In the genomic region with DNA sequence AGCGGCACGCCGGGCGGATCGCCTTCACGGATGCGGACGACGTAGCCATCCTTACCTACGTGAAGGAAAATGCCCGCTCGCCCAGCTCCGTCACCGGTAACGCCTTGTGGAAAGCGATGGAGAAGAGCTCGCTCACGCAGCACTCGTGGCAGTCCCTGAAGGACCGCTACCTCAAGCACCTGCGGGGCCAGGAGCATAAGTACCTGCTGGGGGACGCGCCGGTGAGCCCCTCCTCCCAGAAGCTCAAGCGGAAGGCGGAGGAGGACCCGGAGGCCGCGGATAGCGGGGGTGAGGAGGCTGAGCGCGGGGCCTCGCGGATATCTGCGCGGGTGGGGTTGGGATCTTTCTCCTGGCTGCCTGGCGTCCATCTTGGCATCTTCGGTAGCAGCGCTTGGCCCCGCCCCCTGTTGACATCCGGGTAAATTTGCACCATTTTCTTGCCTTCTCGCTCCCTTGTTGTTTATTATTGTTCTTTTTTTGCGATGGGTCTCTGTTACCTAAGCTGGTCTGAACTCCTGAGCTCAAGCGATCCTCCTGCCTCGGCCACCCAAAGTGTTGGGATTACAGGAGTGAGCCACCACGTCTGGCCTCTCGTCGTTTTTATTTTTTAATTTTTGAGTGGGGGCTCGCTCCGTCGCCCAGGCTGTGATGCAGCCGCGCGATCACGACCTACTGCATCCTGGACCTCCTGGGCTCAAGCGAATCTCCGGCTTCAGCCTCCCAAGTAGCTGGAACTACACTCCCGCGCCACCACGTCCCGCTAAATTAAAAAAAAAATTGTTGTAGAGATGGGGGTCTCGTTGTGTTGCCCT, we compare ENCODE assay signal across 8 cellular contexts. TPM values are rescaled to one million over a fixed set of nuclear protein-coding genes. Genes with fewer than 3 reads are reported as not detected.
A peak's percentile ranks its signal among the peaks of the same experiment; 100 is the strongest.
DNase-seq lines count a peak whose midpoint lies in the region; ATAC-seq and TF ChIP-seq lines count a peak whose summit lies in the region.

No MANE protein-coding gene starts in this region.

- intact Hi-C loops in right lobe of liver (cut with DNase I), result no loop called here

- DNase-seq in AML-193 (lab: John Stamatoyannopoulos, UW) (peak; percentile 57 to 58), NCI-H526 (lab: John Stamatoyannopoulos, UW) (peak; percentile 58 to 77), dermis blood vessel endothelial cell (peak; percentile 86), right lobe of liver (peak; percentile 83 to 85 (median 84))
- peak; percentile 69 to 76 for DNase-seq in activated CD4-positive, alpha-beta T cell treated with anti-CD3 and anti-CD28 coated beads, Interleukin-2, amount 50 U/mL, for 24 hours (ENCODE audit: low read depth in 1 of 2, low spot score in 1 of 2)
- DNase-seq in stimulated activated CD4-positive, alpha-beta T cell treated with anti-CD3 and anti-CD28 coated beads, Interleukin-4, amount 100 ng/mL, for 24 hours, result peak; percentile 88

- H3K4me3 ChIP-seq in right lobe of liver, result peak overlapping the region; percentile 95 to 98 (median 98)

- H3K27me3 ChIP-seq in right lobe of liver, result no peaks in the 10 kb centered on the region

- H3K4me1 ChIP-seq in right lobe of liver, result peaks cover 0 to 48% (median 18%) of the 10 kb centered on the region in 4 donors

- H3K36me3 ChIP-seq in right lobe of liver, result peaks cover 0 to 17% (median 0%) of the 10 kb centered on the region in 4 donors

- ATAC-seq in GM19035 (IDR thresholded peaks at IDR 0.05; ENCODE audit: unreplicated experiment), result peak; percentile 40
- peak; percentile 35 for ATAC-seq in HG03280 (IDR thresholded peaks at IDR 0.05; ENCODE audit: unreplicated experiment)
- peak; percentile 58 to 67 (median 64) for ATAC-seq in right lobe of liver

- WGBS in right lobe of liver (ENCODE audit: insufficient coverage, low coverage, low lambda C conversion rate, missing lambda C conversion rate), result 0% methylated on average over 35 of the region's 62 CpGs

- peak overlapping the region; percentile 92 to 98 (median 95) for H3K27ac ChIP-seq in right lobe of liver

- H3K9me3 ChIP-seq in right lobe of liver, result no peaks in the 10 kb centered on the region

- no peak for TF ChIP-seq POLR2A in right lobe of liver (IDR thresholded peaks at IDR 0.05)

- TF ChIP-seq CTCF in right lobe of liver (IDR thresholded peaks at IDR 0.05), result no peak

RNA-seq across cellular contexts. Expression of a gene that starts 0.9 kb away (rescaled TPM):
- total RNA-seq in dermis blood vessel endothelial cell (54.4 and 66.4 TPM in 2 replicates), right lobe of liver (10 to 100 TPM; 16.0 to 25.1 (median 23.2) TPM)

RNA-seq across cellular contexts. Expression of a gene that starts 1.0 kb away (rescaled TPM):
- total RNA-seq in dermis blood vessel endothelial cell, result 184 and 218 TPM in 2 replicates
- 10 to 100 TPM; 40.0 to 85.0 (median 53.8) TPM for total RNA-seq in right lobe of liver

RNA-seq across cellular contexts. Expression of a gene that starts 25.4 kb away (rescaled TPM):
- 99.0 and 104 TPM in 2 replicates for total RNA-seq in dermis blood vessel endothelial cell
- total RNA-seq in right lobe of liver, result 10 to 100 TPM; 17.7 to 29.7 (median 20.7) TPM

RNA-seq across cellular contexts. Expression of a gene that starts 28.3 kb away (rescaled TPM):
- total RNA-seq in dermis blood vessel endothelial cell, result not detected in 2 replicates
- total RNA-seq in right lobe of liver, result not detected

RNA-seq across cellular contexts. Expression of a gene that starts 52.8 kb away (rescaled TPM):
- total RNA-seq in dermis blood vessel endothelial cell (not detected in 2 replicates), right lobe of liver (not detected)

Comparison
In these comparisons a context has a peak if more than half of its experiments do, and no peak if none do; other contexts are left out.
1. Peak in every context shown above with its lines: DNase-seq, ATAC-seq, H3K4me3 ChIP-seq and H3K27ac ChIP-seq.